14 cellular contexts compared by ENCODE assay signal in genomic region chr2:237729681-237730475, GRCh38.
DNase-seq lines count a peak whose midpoint lies in the region; ATAC-seq and TF ChIP-seq lines count a peak whose summit lies in the region.
"Had no signal": no experiment of that assay in that cellular context is flagged by ENCODE, and none has a peak within 500 bp of the region (broad histone marks: within the 10 kb centered on the region; RNA-seq: fewer than 3 reads in every experiment).

No MANE protein-coding gene starts in this region.

- no peak for DNase-seq in CD4-positive, CD25-positive, alpha-beta regulatory T cell
- DNase-seq in H9 = no peak
- peak; percentile 12 for DNase-seq in ecto neural progenitor cell (ENCODE audit: low spot score)
- no peak for DNase-seq in progenitor cell of endocrine pancreas (ENCODE audit: low spot score, unreplicated experiment)
- DNase-seq in amniotic stem cell (lab: John Stamatoyannopoulos, UW) = no peak
- DNase-seq in T1000 (lab: John Stamatoyannopoulos, UW) = no peak
- DNase-seq: kidney glomerular epithelial cell, NCI-H510A, RPMI8226, T-helper 9 cell had no signal

- H3K79me1 ChIP-seq in H9 (ENCODE audit: insufficient read depth, low read depth, low read length, poor library complexity, severe bottlenecking) = peaks cover 3% of the 10 kb centered on the region

- H4K8ac ChIP-seq in H9 (replicated peaks; ENCODE audit: insufficient read length, low read depth, low read length) = no peak overlapping the region

- no peak overlapping the region for H3K4me2 ChIP-seq in H9 (ENCODE audit: insufficient read depth, insufficient read length, low read length)

- H3K4me3 ChIP-seq in CD4-positive, CD25-positive, alpha-beta regulatory T cell (ENCODE audit: low read depth, low read length) = no peak overlapping the region
- H3K4me3 ChIP-seq: adrenal gland, thoracic aorta had no signal

- no peak overlapping the region for H4K5ac ChIP-seq in H9 (ENCODE audit: insufficient read length, low read depth, low read length)

- peak overlapping the region in 1 of 4 donors; percentile 51 for H3K4me3 Mint-ChIP-seq in CD4-positive, CD25-positive, alpha-beta regulatory T cell
- H3K4me3 Mint-ChIP-seq in H9 (no peak overlapping the region), progenitor cell of endocrine pancreas (ENCODE audit: low read depth) (no peak overlapping the region)

- no peak overlapping the region for H2AFZ ChIP-seq in H9 (ENCODE audit: low read length)

- peaks cover 3% of the 10 kb centered on the region; the same call in 1 of the 2 replicates for H3K79me2 ChIP-seq in H9 (ENCODE audit: insufficient read depth, low read length)

- no peak overlapping the region for H2BK12ac ChIP-seq in H9 (ENCODE audit: insufficient read length, low read depth, low read length)

- no peaks in the 10 kb centered on the region for H3K23me2 ChIP-seq in H9 (ENCODE audit: insufficient read length, low read depth, low read length, poor library complexity, severe bottlenecking)

- H3K4me1 ChIP-seq in CD4-positive, CD25-positive, alpha-beta regulatory T cell (ENCODE audit: control insufficient read depth, insufficient read depth, low read length, poor library complexity, severe bottlenecking) = peaks cover 36% of the 10 kb centered on the region
- peaks cover 5% of the 10 kb centered on the region; the same call in 1 of the 2 replicates for H3K4me1 ChIP-seq in H9 (ENCODE audit: insufficient read depth, low read length)

- no peak overlapping the region for H2AK5ac ChIP-seq in H9 (ENCODE audit: insufficient read length, low read length)

- no peaks in the 10 kb centered on the region for H3K9me3 ChIP-seq in CD4-positive, CD25-positive, alpha-beta regulatory T cell (ENCODE audit: control insufficient read depth in 2 of 2, low read length in 2 of 2)
- no peaks in the 10 kb centered on the region for H3K9me3 ChIP-seq in H9 (ENCODE audit: control insufficient read depth, low read depth, low read length)
- H3K9me3 ChIP-seq: adrenal gland, thoracic aorta had no signal

- H3K9ac ChIP-seq in H9 (ENCODE audit: extremely low read depth, insufficient read length, low read length) = no peak overlapping the region

- no peak overlapping the region for H2BK5ac ChIP-seq in H9 (ENCODE audit: insufficient read length, low read length)

- H3K36me3 Mint-ChIP-seq in CD4-positive, CD25-positive, alpha-beta regulatory T cell = peaks cover 8% of the 10 kb centered on the region
- H3K36me3 Mint-ChIP-seq in H9 (ENCODE audit: insufficient read depth in 1 of 3, low read depth in 3 of 3) (peaks cover 0 to 2% (median 1%) of the 10 kb centered on the region in 3 experiments; a peak in 2 of 7 replicates), progenitor cell of endocrine pancreas (ENCODE audit: insufficient read depth) (no peaks in the 10 kb centered on the region)

- no CpG with 5 or more reads among the region's 12 CpGs for WGBS in H9 (ENCODE audit: extremely low coverage, insufficient read length, low lambda C conversion rate)

- no peak overlapping the region for H3K18ac ChIP-seq in H9 (ENCODE audit: insufficient read length, low read depth, low read length)

- H2BK120ac ChIP-seq in H9 (ENCODE audit: low read depth, low read length, poor library complexity, severe bottlenecking) = no peak overlapping the region

- H3T11ph ChIP-seq in H9 (ENCODE audit: low read length) = no peak overlapping the region

- H3K27me3 Mint-ChIP-seq in CD4-positive, CD25-positive, alpha-beta regulatory T cell = no peaks in the 10 kb centered on the region
- H3K27me3 Mint-ChIP-seq in H9 (ENCODE audit: low read depth) = no peaks in the 10 kb centered on the region
- H3K27me3 Mint-ChIP-seq in progenitor cell of endocrine pancreas = no peaks in the 10 kb centered on the region

- H2BK20ac ChIP-seq in H9 (ENCODE audit: low read depth, low read length, poor library complexity, severe bottlenecking) = no peak overlapping the region

- H3K27me3 ChIP-seq in CD4-positive, CD25-positive, alpha-beta regulatory T cell (ENCODE audit: control insufficient read depth, insufficient read depth, low read length) = no peaks in the 10 kb centered on the region
- H3K27me3 ChIP-seq in H9 (ENCODE audit: insufficient read depth, low read length) = no peaks in the 10 kb centered on the region
- H3K27me3 ChIP-seq: adrenal gland had no signal

- peak overlapping the region in 2 of 3 donors; percentile 56 to 83 for H3K27ac Mint-ChIP-seq in CD4-positive, CD25-positive, alpha-beta regulatory T cell
- H3K27ac Mint-ChIP-seq in H9 (peak overlapping the region in 2 of 3 experiments; percentile 21 to 31; a peak in 3 of 7 replicates), progenitor cell of endocrine pancreas (peak overlapping the region; percentile 84)

- H2BK15ac ChIP-seq in H9 (ENCODE audit: low read depth, low read length) = no peak overlapping the region

- no peak overlapping the region for H3K14ac ChIP-seq in H9 (ENCODE audit: insufficient read depth, low read length)

- no peak overlapping the region for H3K23ac ChIP-seq in H9 (ENCODE audit: insufficient read length, low read depth, low read length)

- peaks cover 12% of the 10 kb centered on the region for H3K36me3 ChIP-seq in CD4-positive, CD25-positive, alpha-beta regulatory T cell (ENCODE audit: control insufficient read depth, insufficient read depth, low read length)
- H3K36me3 ChIP-seq: adrenal gland, thoracic aorta had no signal

- TF ChIP-seq CTCF in H9 (conservative IDR thresholded peaks at IDR 0.05) = no peak
- TF ChIP-seq CTCF in progenitor cell of endocrine pancreas (IDR thresholded peaks at IDR 0.05; ENCODE audit: unreplicated experiment) = no peak

- H4K91ac ChIP-seq in H9 (ENCODE audit: insufficient read length, low read depth, low read length) = no peak overlapping the region

- no peak for ATAC-seq in CD4-positive, CD25-positive, alpha-beta regulatory T cell (ENCODE audit: low read depth in 2 of 2)
- ATAC-seq in GM21515 (IDR thresholded peaks at IDR 0.05; ENCODE audit: unreplicated experiment) = no peak
- no peak for ATAC-seq in HG03025 (IDR thresholded peaks at IDR 0.05; ENCODE audit: low FRiP score, unreplicated experiment)

- H3K9me3 Mint-ChIP-seq in CD4-positive, CD25-positive, alpha-beta regulatory T cell = no peaks in the 10 kb centered on the region
- H3K9me3 Mint-ChIP-seq in H9 = no peaks in the 10 kb centered on the region
- H3K9me3 Mint-ChIP-seq in progenitor cell of endocrine pancreas (ENCODE audit: low read depth) = no peaks in the 10 kb centered on the region

- H3K4ac ChIP-seq in H9 (ENCODE audit: low read depth, low read length) = no peak overlapping the region

- no peak overlapping the region for H3K56ac ChIP-seq in H9 (ENCODE audit: insufficient read length, low read depth, low read length)

- no peaks in the 10 kb centered on the region for H4K20me1 ChIP-seq in H9 (ENCODE audit: control insufficient read depth, insufficient read depth, insufficient read length)

- H3K27ac ChIP-seq in CD4-positive, CD25-positive, alpha-beta regulatory T cell (ENCODE audit: insufficient read depth, low read length, poor library complexity, severe bottlenecking) = no peak overlapping the region
- H3K27ac ChIP-seq in H9 (ENCODE audit: insufficient read length, low read depth, low read length) = no peak overlapping the region

- peaks cover 48 to 75% (median 60%) of the 10 kb centered on the region in 4 donors for H3K4me1 Mint-ChIP-seq in CD4-positive, CD25-positive, alpha-beta regulatory T cell
- peaks cover 40 to 43% of the 10 kb centered on the region in 2 experiments for H3K4me1 Mint-ChIP-seq in H9
- H3K4me1 Mint-ChIP-seq in progenitor cell of endocrine pancreas (ENCODE audit: low read depth) = peaks cover 67% of the 10 kb centered on the region

Comparison
In these comparisons a context has a peak if more than half of its experiments do, and no peak if none do; other contexts are left out.
1. H3K27ac Mint-ChIP-seq: peak in every context shown above with its lines; median percentile 84 in progenitor cell of endocrine pancreas; 70 in CD4-positive, CD25-positive, alpha-beta regulatory T cell; 26 in H9.